In genomic region chr13:113176292-113176691, GRCh38 we compare ENCODE assay signal across 13 cellular contexts. TPM values are rescaled to one million over a fixed set of nuclear protein-coding genes. Genes with fewer than 3 reads are reported as not detected.
DNase-seq lines count a peak whose midpoint lies in the region; ATAC-seq and TF ChIP-seq lines count a peak whose summit lies in the region.
"Had no signal": no experiment of that assay in that cellular context is flagged by ENCODE, and none has a peak within 500 bp of the region (broad histone marks: within the 10 kb centered on the region; RNA-seq: fewer than 3 reads in every experiment).

No MANE protein-coding gene starts in this region.

- H3K9ac ChIP-seq in IMR-90 (ENCODE audit: low read depth, low read length): no peak overlapping the region

- peak overlapping the region; percentile 72; the same call in 1 of the 2 replicates for H3K27ac ChIP-seq in IMR-90 (ENCODE audit: insufficient read depth, low read length)
- H3K27ac ChIP-seq: psoas muscle had no signal

- no peak overlapping the region for H2AFZ ChIP-seq in IMR-90 (replicated peaks; ENCODE audit: low read length, poor library complexity)

- H4K5ac ChIP-seq in IMR-90 (ENCODE audit: low read depth, low read length): no peak overlapping the region

- peak overlapping the region; percentile 30; the same call in 1 of the 2 replicates for H3K14ac ChIP-seq in IMR-90 (replicated peaks; ENCODE audit: low read depth, low read length)

- intact Hi-C loops in IMR-90 (cut with micrococcal nuclease): no loop called here

- peak overlapping the region; percentile 99 for H3K27ac Mint-ChIP-seq in central memory CD8-positive, alpha-beta T cell (ENCODE audit: low read depth)

- H2AK5ac ChIP-seq in IMR-90 (ENCODE audit: low read depth, low read length): peak overlapping the region; percentile 92; the same call in 1 of the 2 replicates

- no TSS peak for BruUV-seq in IMR-90 (replicated peaks; lab: Mats Ljungman, UMichigan)

- H3K36me3 Mint-ChIP-seq in central memory CD8-positive, alpha-beta T cell (ENCODE audit: insufficient read depth): peaks cover 26% of the 10 kb centered on the region

- H2BK5ac ChIP-seq in IMR-90 (ENCODE audit: low read depth, low read length, poor library complexity, severe bottlenecking): peak overlapping the region; percentile 79

- dilution Hi-C loops in IMR-90 (cut with HindIII; ENCODE audit: low sequenced_read_pairs, unreplicated experiment): no loop called here

- H3K79me1 ChIP-seq in IMR-90 (ENCODE audit: low read depth in 1 of 2, low read length in 2 of 2): peaks cover 17 to 56% of the 10 kb centered on the region in 2 experiments; a peak in 3 of 4 replicates

- ATAC-seq in IMR-90 (ENCODE audit: low read depth): no peak
- ATAC-seq in central memory CD8-positive, alpha-beta T cell (replicated peaks; ENCODE audit: extremely low read depth, poor library complexity, severe bottlenecking): peak; percentile 99

- H3K56ac ChIP-seq in IMR-90 (ENCODE audit: extremely low read depth, insufficient read depth, low read length): no peak overlapping the region

- peak overlapping the region; percentile 71 for H4K91ac ChIP-seq in IMR-90 (ENCODE audit: insufficient read depth, low read depth, low read length)

- peaks cover 58% of the 10 kb centered on the region for H3K36me3 ChIP-seq in IMR-90 (ENCODE audit: control insufficient read depth, insufficient read depth, low read length)

- H2BK15ac ChIP-seq in IMR-90 (ENCODE audit: low read depth, low read length): no peak overlapping the region

- in situ Hi-C loops in IMR-90 (cut with MboI; ENCODE audit: low sequenced_read_pairs): no loop called here

- H3K9me1 ChIP-seq in IMR-90 (ENCODE audit: insufficient read depth, low read length): peaks cover 20% of the 10 kb centered on the region

- POLR2A ChIA-PET in IMR-90 (lab: Charles Lee; ENCODE audit: unreplicated experiment): no interaction called here

- H3K4ac ChIP-seq in IMR-90 (ENCODE audit: low read depth, low read length): peak overlapping the region; percentile 76; the same call in 1 of the 2 replicates

- H4K8ac ChIP-seq in IMR-90 (ENCODE audit: low read depth in 2 of 2, low read length in 2 of 2): peak overlapping the region; percentile 86 to 87; a peak in 3 of 4 replicates

- H4K20me1 ChIP-seq in IMR-90 (ENCODE audit: insufficient read depth, low read length): no peaks in the 10 kb centered on the region

- CTCF ChIA-PET in IMR-90 (lab: Yijun Ruan, JAX): no interaction called here

- no peak overlapping the region for H3K18ac ChIP-seq in IMR-90 (ENCODE audit: low read depth, low read length)

- no peaks in the 10 kb centered on the region for H3K27me3 ChIP-seq in IMR-90 (ENCODE audit: control insufficient read depth, insufficient read depth, low read length)

- DNase-seq in IMR-90 (no peak), HuH-7.5 (ENCODE audit: low spot score) (no peak), SHP77 (lab: John Stamatoyannopoulos, UW) (no peak), EL (no peak), retina (no peak)
- peak; percentile 74 to 82 for DNase-seq in activated CD4-positive, alpha-beta T cell treated with anti-CD3 and anti-CD28 coated beads for 4 hours
- peak in 1 of 2 donors; percentile 46 for DNase-seq in central memory CD8-positive, alpha-beta T cell (ENCODE audit: low spot score in 2 of 2)
- DNase-seq in stimulated activated CD8-positive, alpha-beta memory T cell treated with anti-CD3 and anti-CD28 coated beads, Interleukin-12 subunit alpha, Interleukin-12 subunit beta, amount 100 ng/mL, for 1 hour (ENCODE audit: low read depth): peak; percentile 46
- DNase-seq: NCI-H1417 treated with DMSO at 0.1 percent for 48 hours, psoas muscle had no signal

- TF ChIP-seq POLR2A in IMR-90 (IDR thresholded peaks at IDR 0.05; ENCODE audit: low read depth, low read length): no peak

- TF ChIP-seq CTCF in IMR-90 (conservative IDR thresholded peaks at IDR 0.05; ENCODE audit: low read depth, low read length): no peak

- H3K4me1 Mint-ChIP-seq in central memory CD8-positive, alpha-beta T cell: peaks cover 29% of the 10 kb centered on the region

- peaks cover 22% of the 10 kb centered on the region for H3K4me1 ChIP-seq in IMR-90 (ENCODE audit: control insufficient read depth, insufficient read depth, low read length)
- H3K4me1 ChIP-seq: HAP-1, psoas muscle had no signal

- no peak overlapping the region for H3K23ac ChIP-seq in IMR-90 (ENCODE audit: low read depth, low read length)

- no peaks in the 10 kb centered on the region for H3K9me3 Mint-ChIP-seq in central memory CD8-positive, alpha-beta T cell

- WGBS in IMR-90 (ENCODE audit: extremely low coverage in 2 of 2, insufficient read length in 1 of 2), 2 experiments: 80% methylated on average over 1 of the region's 5 CpGs; no CpG with 5 or more reads in 1 of the 2 experiments

- H3K4me3 ChIP-seq in IMR-90 (ENCODE audit: insufficient read depth, low read depth, low read length): no peak overlapping the region
- H3K4me3 ChIP-seq: HAP-1, psoas muscle had no signal

- no peak for TF ChIP-seq RAD21 in IMR-90 (IDR thresholded peaks at IDR 0.05; ENCODE audit: low read length)

- H3K27me3 Mint-ChIP-seq in central memory CD8-positive, alpha-beta T cell: no peaks in the 10 kb centered on the region

- peak overlapping the region; percentile 69 for H3K4me3 Mint-ChIP-seq in central memory CD8-positive, alpha-beta T cell

- no peaks in the 10 kb centered on the region for H3K9me3 ChIP-seq in IMR-90 (ENCODE audit: control insufficient read depth, insufficient read depth, low read length)
- H3K9me3 ChIP-seq: HAP-1, psoas muscle had no signal

- peak overlapping the region; percentile 72 for H2BK120ac ChIP-seq in IMR-90 (ENCODE audit: low read depth, low read length)

- no peak overlapping the region; the same call in 1 of the 2 replicates for H2BK20ac ChIP-seq in IMR-90 (ENCODE audit: low read depth, low read length)

- no peak overlapping the region for H2AK9ac ChIP-seq in IMR-90 (replicated peaks; ENCODE audit: low read depth, low read length, poor library complexity)

- H3K4me2 ChIP-seq in IMR-90 (ENCODE audit: low read depth, low read length): no peak overlapping the region

TF ChIP-seq in IMR-90, 13 proteins besides CTCF, POLR2A, EP300 and RAD21:
- no peak for TF ChIP-seq CEBPB (IDR thresholded peaks at IDR 0.05; ENCODE audit: low read depth, low read length)
- TF ChIP-seq FOS (IDR thresholded peaks at IDR 0.05; ENCODE audit: low read depth, low read length): no peak
- no peak for TF ChIP-seq NFE2L2 (IDR thresholded peaks at IDR 0.05; ENCODE audit: low read depth, low read length)
- no peak for TF ChIP-seq CHD1 (IDR thresholded peaks at IDR 0.05; ENCODE audit: low read depth, low read length)
- no peak for TF ChIP-seq MXI1 (IDR thresholded peaks at IDR 0.05; ENCODE audit: borderline replicate concordance, low read depth, low read length)
- TF ChIP-seq RFX5 (IDR thresholded peaks at IDR 0.05; ENCODE audit: low read depth, low read length): no peak
- no peak for TF ChIP-seq BHLHE40 (IDR thresholded peaks at IDR 0.05; ENCODE audit: low read depth, low read length)
- TF ChIP-seq MAZ (IDR thresholded peaks at IDR 0.05; ENCODE audit: borderline replicate concordance, low read depth, low read length): no peak

RNA-seq across cellular contexts. Expression of gene PROZ, which starts 17.8 kb away (rescaled TPM):
- not detected in 2 replicates for total RNA-seq in IMR-90 (2012; rRNA removed)
- polyA plus RNA-seq in IMR-90 (2012; rRNA removed): not detected in 2 replicates
- not detected in 2 replicates for polyA plus RNA-seq in IMR-90 (2012; cell fraction: cytosol; rRNA removed)
- not detected in 2 replicates for polyA plus RNA-seq in IMR-90 (2012; cell fraction: nucleus; rRNA removed; ENCODE audit: low replicate concordance)
- total RNA-seq: epithelial cell of proximal tubule, kidney epithelial cell, psoas muscle had no signal
- polyA plus RNA-seq: psoas muscle had no signal

RNA-seq across cellular contexts. Expression of gene PCID2, which starts 32.2 kb away (rescaled TPM):
- total RNA-seq in IMR-90 (2012; rRNA removed): 72.8 and 90.9 TPM in 2 replicates
- 71.7 and 83.5 TPM in 2 replicates for polyA plus RNA-seq in IMR-90 (2012; rRNA removed)
- 25.2 and 46.9 TPM in 2 replicates for polyA plus RNA-seq in IMR-90 (2012; cell fraction: cytosol; rRNA removed)
- 56.5 and 157 TPM in 2 replicates for polyA plus RNA-seq in IMR-90 (2012; cell fraction: nucleus; rRNA removed; ENCODE audit: low replicate concordance)

RNA-seq across cellular contexts. Expression of gene CUL4A, which starts 33.1 kb away (rescaled TPM):
- 128 and 146 TPM in 2 replicates for total RNA-seq in IMR-90 (2012; rRNA removed)
- polyA plus RNA-seq in IMR-90 (2012; rRNA removed): 68.7 and 86.0 TPM in 2 replicates
- polyA plus RNA-seq in IMR-90 (2012; cell fraction: cytosol; rRNA removed): 35.5 and 36.9 TPM in 2 replicates
- polyA plus RNA-seq in IMR-90 (2012; cell fraction: nucleus; rRNA removed; ENCODE audit: low replicate concordance): 77.4 and 122 TPM in 2 replicates

RNA-seq across cellular contexts. Expression of gene F10, which starts 53.7 kb away (rescaled TPM):
- 7.2 and 9.1 TPM in 2 replicates for total RNA-seq in IMR-90 (2012; rRNA removed)
- polyA plus RNA-seq in IMR-90 (2012; rRNA removed): 19.5 and 19.7 TPM in 2 replicates
- 12.2 and 29.3 TPM in 2 replicates for polyA plus RNA-seq in IMR-90 (2012; cell fraction: cytosol; rRNA removed)
- 9.8 and 11.4 TPM in 2 replicates for polyA plus RNA-seq in IMR-90 (2012; cell fraction: nucleus; rRNA removed; ENCODE audit: low replicate concordance)

Comparison
In these comparisons a context has a peak if more than half of its experiments do, and no peak if none do; other contexts are left out.
1. DNase-seq: peak in activated CD4-positive, alpha-beta T cell treated with anti-CD3 and anti-CD28 coated beads for 4 hours (2 of 2) and stimulated activated CD8-positive, alpha-beta memory T cell treated with anti-CD3 and anti-CD28 coated beads, Interleukin-12 subunit alpha, Interleukin-12 subunit beta, amount 100 ng/mL, for 1 hour (single experiment); none in IMR-90 (single experiment), HuH-7.5 (single experiment), SHP77 (0 of 2), EL (single experiment) and retina (single experiment).